6 cellular contexts compared by ENCODE assay signal in genomic region chr14:21095430-21096205, GRCh38.
A peak's percentile ranks its signal among the peaks of the same experiment; 100 is the strongest.
DNase-seq lines count a peak whose midpoint lies in the region; ATAC-seq lines count a peak whose summit lies in the region.

No MANE protein-coding gene starts in this region.

- ATAC-seq in HG02981 (IDR thresholded peaks at IDR 0.05; ENCODE audit: unreplicated experiment) = no peak

- peak overlapping the region; percentile 4 for H3K4me3 ChIP-seq in iPS-15b (ENCODE audit: low read depth, low read length)

- H3K9me3 ChIP-seq in iPS-15b (ENCODE audit: control insufficient read depth, insufficient read depth, low read length) = no peaks in the 10 kb centered on the region

- DNase-seq in AG08395 (ENCODE audit: low spot score) (peak; percentile 34), OCI-M1 (lab: John Stamatoyannopoulos, UW) (peak; percentile 24), midbrain (lab: John Stamatoyannopoulos, UW) (no peak), epidermal melanocyte (ENCODE audit: insufficient read length, low spot score) (no peak)

- no peaks in the 10 kb centered on the region for H3K27me3 ChIP-seq in iPS-15b (ENCODE audit: control insufficient read depth, insufficient read depth, low read length)

- H3K9ac ChIP-seq in iPS-15b (ENCODE audit: low read depth, low read length) = no peak overlapping the region

- peaks cover 42% of the 10 kb centered on the region for H3K4me1 ChIP-seq in iPS-15b (ENCODE audit: control insufficient read depth, insufficient read depth, low read length)

- H3K36me3 ChIP-seq in iPS-15b (ENCODE audit: control insufficient read depth, insufficient read depth, low read length) = peaks cover 22% of the 10 kb centered on the region

Comparison
In these comparisons a context has a peak if more than half of its experiments do, and no peak if none do; other contexts are left out.
1. DNase-seq: peak in AG08395 (single experiment) and OCI-M1 (single experiment); none in midbrain (single experiment) and epidermal melanocyte (single experiment).